Comparison of ENCODE assay signal across 2 cellular contexts in the genomic region with DNA sequence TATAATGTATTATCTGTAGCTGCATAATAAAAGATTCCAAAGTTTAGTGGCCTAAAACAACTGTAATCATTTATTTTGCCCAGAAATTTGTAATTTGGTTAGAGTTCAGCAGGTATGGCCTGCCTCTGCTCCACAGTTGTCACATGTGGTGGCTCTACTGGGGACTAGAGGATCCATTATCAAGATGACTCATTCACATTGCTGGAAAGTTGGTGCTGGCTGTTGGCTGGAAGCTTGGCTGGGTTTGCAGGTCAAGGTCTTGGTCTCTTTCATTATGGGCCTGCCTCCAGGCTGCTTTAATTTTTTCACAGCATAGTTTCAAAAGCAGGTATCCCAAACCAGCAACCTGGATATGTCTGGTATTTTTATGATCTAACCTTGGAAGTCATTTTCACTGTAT.
A peak's percentile ranks its signal among the peaks of the same experiment; 100 is the strongest.
TF ChIP-seq lines count a peak whose summit lies in the region.

No MANE protein-coding gene starts in this region.

TF ChIP-seq in K562, 482 proteins besides CTCF, POLR2A, EP300 and RAD21 (continued from another document):
- TF ChIP-seq, protein P1, sequence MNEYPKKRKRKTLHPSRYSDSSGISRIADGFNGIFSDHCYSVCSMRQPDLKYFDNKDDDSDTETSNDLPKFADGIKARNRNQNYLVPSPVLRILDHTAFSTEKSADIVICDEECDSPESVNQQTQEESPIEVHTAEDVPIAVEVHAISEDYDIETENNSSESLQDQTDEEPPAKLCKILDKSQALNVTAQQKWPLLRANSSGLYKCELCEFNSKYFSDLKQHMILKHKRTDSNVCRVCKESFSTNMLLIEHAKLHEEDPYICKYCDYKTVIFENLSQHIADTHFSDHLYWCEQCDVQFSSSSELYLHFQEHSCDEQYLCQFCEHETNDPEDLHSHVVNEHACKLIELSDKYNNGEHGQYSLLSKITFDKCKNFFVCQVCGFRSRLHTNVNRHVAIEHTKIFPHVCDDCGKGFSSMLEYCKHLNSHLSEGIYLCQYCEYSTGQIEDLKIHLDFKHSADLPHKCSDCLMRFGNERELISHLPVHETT (CRISPR knock-in tag; conservative IDR thresholded peaks at IDR 0.05 in 1 of 2, IDR thresholded peaks at IDR 0.05 in 1 of 2): no peak
- TF ChIP-seq JUND (IDR thresholded peaks at IDR 0.05; ENCODE audit: borderline replicate concordance, low read depth, low read length): peak; percentile 49; the same call in 1 of the 2 replicates
- peak; percentile 46; the same call in 1 of the 3 replicates for TF ChIP-seq JUND (tag; IDR thresholded peaks at IDR 0.05; ENCODE audit: borderline replicate concordance, low read depth, low read length)
- no peak for TF ChIP-seq ZKSCAN8 (CRISPR knock-in tag; IDR thresholded peaks at IDR 0.05)
- TF ChIP-seq, protein P2, sequence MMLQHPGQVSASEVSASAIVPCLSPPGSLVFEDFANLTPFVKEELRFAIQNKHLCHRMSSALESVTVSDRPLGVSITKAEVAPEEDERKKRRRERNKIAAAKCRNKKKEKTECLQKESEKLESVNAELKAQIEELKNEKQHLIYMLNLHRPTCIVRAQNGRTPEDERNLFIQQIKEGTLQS (IDR thresholded peaks at IDR 0.05): peak; percentile 31
- TF ChIP-seq, protein P2 (CRISPR knock-in tag; conservative IDR thresholded peaks at IDR 0.05): no peak
- TF ChIP-seq JUNB (CRISPR knock-in tag; conservative IDR thresholded peaks at IDR 0.05): no peak
- TF ChIP-seq EHMT2 (IDR thresholded peaks at IDR 0.05): 0 out of 2 replicates have a peak, but pooled peaks have one; percentile 27
- TF ChIP-seq ZFP36 (IDR thresholded peaks at IDR 0.05; ENCODE audit: low read depth, low read length, partially characterized antibody): no peak
- TF ChIP-seq SIN3B (IDR thresholded peaks at IDR 0.05; ENCODE audit: low read depth): no peak
- TF ChIP-seq XRCC5 (IDR thresholded peaks at IDR 0.05; ENCODE audit: low read depth, low read length): no peak
- 0 out of 2 replicates have a peak, but pooled peaks have one; percentile 20 for TF ChIP-seq FOSL1 (tag; conservative IDR thresholded peaks at IDR 0.05)

TF ChIP-seq in SK-N-SH, 30 proteins besides CTCF, POLR2A, EP300 and RAD21 (continued from another document):
- TF ChIP-seq, protein P3, sequence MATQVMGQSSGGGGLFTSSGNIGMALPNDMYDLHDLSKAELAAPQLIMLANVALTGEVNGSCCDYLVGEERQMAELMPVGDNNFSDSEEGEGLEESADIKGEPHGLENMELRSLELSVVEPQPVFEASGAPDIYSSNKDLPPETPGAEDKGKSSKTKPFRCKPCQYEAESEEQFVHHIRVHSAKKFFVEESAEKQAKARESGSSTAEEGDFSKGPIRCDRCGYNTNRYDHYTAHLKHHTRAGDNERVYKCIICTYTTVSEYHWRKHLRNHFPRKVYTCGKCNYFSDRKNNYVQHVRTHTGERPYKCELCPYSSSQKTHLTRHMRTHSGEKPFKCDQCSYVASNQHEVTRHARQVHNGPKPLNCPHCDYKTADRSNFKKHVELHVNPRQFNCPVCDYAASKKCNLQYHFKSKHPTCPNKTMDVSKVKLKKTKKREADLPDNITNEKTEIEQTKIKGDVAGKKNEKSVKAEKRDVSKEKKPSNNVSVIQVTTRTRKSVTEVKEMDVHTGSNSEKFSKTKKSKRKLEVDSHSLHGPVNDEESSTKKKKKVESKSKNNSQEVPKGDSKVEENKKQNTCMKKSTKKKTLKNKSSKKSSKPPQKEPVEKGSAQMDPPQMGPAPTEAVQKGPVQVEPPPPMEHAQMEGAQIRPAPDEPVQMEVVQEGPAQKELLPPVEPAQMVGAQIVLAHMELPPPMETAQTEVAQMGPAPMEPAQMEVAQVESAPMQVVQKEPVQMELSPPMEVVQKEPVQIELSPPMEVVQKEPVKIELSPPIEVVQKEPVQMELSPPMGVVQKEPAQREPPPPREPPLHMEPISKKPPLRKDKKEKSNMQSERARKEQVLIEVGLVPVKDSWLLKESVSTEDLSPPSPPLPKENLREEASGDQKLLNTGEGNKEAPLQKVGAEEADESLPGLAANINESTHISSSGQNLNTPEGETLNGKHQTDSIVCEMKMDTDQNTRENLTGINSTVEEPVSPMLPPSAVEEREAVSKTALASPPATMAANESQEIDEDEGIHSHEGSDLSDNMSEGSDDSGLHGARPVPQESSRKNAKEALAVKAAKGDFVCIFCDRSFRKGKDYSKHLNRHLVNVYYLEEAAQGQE (IDR thresholded peaks at IDR 0.05; ENCODE audit: low read depth, low read length): no peak
- TF ChIP-seq NFIC (IDR thresholded peaks at IDR 0.05; ENCODE audit: borderline replicate concordance): no peak
- no peak for TF ChIP-seq FOSL2 (IDR thresholded peaks at IDR 0.05; ENCODE audit: borderline replicate concordance, low read depth)
- TF ChIP-seq, protein P4, sequence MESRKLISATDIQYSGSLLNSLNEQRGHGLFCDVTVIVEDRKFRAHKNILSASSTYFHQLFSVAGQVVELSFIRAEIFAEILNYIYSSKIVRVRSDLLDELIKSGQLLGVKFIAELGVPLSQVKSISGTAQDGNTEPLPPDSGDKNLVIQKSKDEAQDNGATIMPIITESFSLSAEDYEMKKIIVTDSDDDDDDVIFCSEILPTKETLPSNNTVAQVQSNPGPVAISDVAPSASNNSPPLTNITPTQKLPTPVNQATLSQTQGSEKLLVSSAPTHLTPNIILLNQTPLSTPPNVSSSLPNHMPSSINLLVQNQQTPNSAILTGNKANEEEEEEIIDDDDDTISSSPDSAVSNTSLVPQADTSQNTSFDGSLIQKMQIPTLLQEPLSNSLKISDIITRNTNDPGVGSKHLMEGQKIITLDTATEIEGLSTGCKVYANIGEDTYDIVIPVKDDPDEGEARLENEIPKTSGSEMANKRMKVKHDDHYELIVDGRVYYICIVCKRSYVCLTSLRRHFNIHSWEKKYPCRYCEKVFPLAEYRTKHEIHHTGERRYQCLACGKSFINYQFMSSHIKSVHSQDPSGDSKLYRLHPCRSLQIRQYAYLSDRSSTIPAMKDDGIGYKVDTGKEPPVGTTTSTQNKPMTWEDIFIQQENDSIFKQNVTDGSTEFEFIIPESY (IDR thresholded peaks at IDR 0.05; ENCODE audit: borderline replicate concordance, low read depth): no peak
- no peak for TF ChIP-seq RXRA (IDR thresholded peaks at IDR 0.05; ENCODE audit: borderline replicate concordance, low read depth)
- no peak for TF ChIP-seq CHD2 (IDR thresholded peaks at IDR 0.05; ENCODE audit: low read length, partially characterized antibody)
- no peak for TF ChIP-seq EZH2phosphoT487 (IDR thresholded peaks at IDR 0.05; ENCODE audit: borderline replicate concordance, low read depth)
- TF ChIP-seq GATA2 (CRISPR knock-in tag; IDR thresholded peaks at IDR 0.05): no peak
- no peak for TF ChIP-seq TCF12 (IDR thresholded peaks at IDR 0.05)
- TF ChIP-seq ELF1 (IDR thresholded peaks at IDR 0.05): no peak
- TF ChIP-seq, protein P5, sequence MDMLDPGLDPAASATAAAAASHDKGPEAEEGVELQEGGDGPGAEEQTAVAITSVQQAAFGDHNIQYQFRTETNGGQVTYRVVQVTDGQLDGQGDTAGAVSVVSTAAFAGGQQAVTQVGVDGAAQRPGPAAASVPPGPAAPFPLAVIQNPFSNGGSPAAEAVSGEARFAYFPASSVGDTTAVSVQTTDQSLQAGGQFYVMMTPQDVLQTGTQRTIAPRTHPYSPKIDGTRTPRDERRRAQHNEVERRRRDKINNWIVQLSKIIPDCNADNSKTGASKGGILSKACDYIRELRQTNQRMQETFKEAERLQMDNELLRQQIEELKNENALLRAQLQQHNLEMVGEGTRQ (IDR thresholded peaks at IDR 0.05; ENCODE audit: borderline replicate concordance, low read depth, low read length): no peak
